Comparison of ENCODE assay signal across 1 cellular context in the genomic region with DNA sequence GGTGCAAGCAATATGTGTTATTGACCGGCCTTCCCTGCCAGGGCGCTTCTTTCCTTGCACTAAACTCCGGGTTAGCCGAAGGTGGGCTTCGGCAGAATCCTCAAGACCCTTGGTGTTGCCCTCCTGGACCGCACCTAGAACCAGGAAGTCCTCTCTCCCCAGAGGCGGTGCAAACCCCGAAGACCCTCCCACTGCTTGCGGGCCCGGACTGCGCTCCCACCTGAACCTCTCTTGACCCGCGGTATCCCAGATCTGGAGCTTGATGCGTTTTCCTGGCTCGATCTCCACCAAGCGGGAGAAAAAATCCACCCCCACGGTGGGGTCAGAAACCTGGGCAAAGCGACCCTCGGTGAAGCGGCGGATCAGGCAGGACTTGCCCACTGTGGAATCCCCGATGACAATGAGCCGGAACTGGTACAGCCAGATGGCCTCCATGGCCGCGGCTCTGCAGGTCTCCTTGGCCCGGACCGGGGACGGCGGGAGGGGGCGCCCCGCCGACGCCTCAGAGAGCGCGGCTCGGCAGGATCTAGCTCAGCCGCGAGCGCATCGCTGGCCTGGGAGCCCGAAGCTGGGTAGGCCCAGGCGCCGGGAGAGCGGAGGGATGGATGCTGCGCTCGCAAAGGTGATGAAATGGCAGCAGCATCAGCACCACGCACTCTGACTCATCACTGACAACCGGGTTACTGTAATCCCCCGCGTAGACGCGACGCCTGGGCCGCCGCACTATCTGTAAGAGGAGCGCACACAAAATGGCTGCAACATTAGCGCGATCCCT.
A peak's percentile ranks its signal among the peaks of the same experiment; 100 is the strongest.
TF ChIP-seq lines count a peak whose summit lies in the region.

A gene with protein sequence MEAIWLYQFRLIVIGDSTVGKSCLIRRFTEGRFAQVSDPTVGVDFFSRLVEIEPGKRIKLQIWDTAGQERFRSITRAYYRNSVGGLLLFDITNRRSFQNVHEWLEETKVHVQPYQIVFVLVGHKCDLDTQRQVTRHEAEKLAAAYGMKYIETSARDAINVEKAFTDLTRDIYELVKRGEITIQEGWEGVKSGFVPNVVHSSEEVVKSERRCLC (minus strand): TSS at position 638 of the 775 bp plus-strand sequence. CDS start 203 bp downstream, at position 435.

TF ChIP-seq in HepG2, 621 proteins besides CTCF, POLR2A, EP300 and RAD21 (continued from another document):
- TF ChIP-seq, protein P1, sequence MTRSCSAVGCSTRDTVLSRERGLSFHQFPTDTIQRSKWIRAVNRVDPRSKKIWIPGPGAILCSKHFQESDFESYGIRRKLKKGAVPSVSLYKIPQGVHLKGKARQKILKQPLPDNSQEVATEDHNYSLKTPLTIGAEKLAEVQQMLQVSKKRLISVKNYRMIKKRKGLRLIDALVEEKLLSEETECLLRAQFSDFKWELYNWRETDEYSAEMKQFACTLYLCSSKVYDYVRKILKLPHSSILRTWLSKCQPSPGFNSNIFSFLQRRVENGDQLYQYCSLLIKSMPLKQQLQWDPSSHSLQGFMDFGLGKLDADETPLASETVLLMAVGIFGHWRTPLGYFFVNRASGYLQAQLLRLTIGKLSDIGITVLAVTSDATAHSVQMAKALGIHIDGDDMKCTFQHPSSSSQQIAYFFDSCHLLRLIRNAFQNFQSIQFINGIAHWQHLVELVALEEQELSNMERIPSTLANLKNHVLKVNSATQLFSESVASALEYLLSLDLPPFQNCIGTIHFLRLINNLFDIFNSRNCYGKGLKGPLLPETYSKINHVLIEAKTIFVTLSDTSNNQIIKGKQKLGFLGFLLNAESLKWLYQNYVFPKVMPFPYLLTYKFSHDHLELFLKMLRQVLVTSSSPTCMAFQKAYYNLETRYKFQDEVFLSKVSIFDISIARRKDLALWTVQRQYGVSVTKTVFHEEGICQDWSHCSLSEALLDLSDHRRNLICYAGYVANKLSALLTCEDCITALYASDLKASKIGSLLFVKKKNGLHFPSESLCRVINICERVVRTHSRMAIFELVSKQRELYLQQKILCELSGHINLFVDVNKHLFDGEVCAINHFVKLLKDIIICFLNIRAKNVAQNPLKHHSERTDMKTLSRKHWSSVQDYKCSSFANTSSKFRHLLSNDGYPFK (CRISPR knock-in tag; IDR thresholded peaks at IDR 0.05; ENCODE audit: borderline replicate concordance) = no peak
- TF ChIP-seq MTF2 (CRISPR knock-in tag; IDR thresholded peaks at IDR 0.05; ENCODE audit: borderline replicate concordance) (no peak), KDM1A (CRISPR knock-in tag; IDR thresholded peaks at IDR 0.05) (0 out of 2 replicates have a peak, but pooled peaks have one; percentile 75), TCF12 (IDR thresholded peaks at IDR 0.05) (no peak), TCF12 (CRISPR knock-in tag; IDR thresholded peaks at IDR 0.05) (no peak), FOXO1 (CRISPR knock-in tag; IDR thresholded peaks at IDR 0.05) (no peak), GLI4 (CRISPR knock-in tag; IDR thresholded peaks at IDR 0.05; ENCODE audit: borderline replicate concordance) (no peak), ZNF292 (CRISPR knock-in tag; IDR thresholded peaks at IDR 0.05; ENCODE audit: borderline replicate concordance, low read depth) (no peak), HOXA9 (CRISPR knock-in tag; IDR thresholded peaks at IDR 0.05; ENCODE audit: borderline replicate concordance) (no peak), EEA1 (CRISPR knock-in tag; IDR thresholded peaks at IDR 0.05; ENCODE audit: borderline replicate concordance) (no peak), GTF2F1 (IDR thresholded peaks at IDR 0.05; ENCODE audit: low read length) (no peak), ZNF501 (CRISPR knock-in tag; IDR thresholded peaks at IDR 0.05) (0 out of 2 replicates have a peak, but pooled peaks have one; percentile 18), ZNF839 (CRISPR knock-in tag; IDR thresholded peaks at IDR 0.05; ENCODE audit: borderline replicate concordance) (no peak), GZF1 (CRISPR knock-in tag; IDR thresholded peaks at IDR 0.05) (peak; percentile 100), ZFX (CRISPR knock-in tag; IDR thresholded peaks at IDR 0.05; ENCODE audit: low read depth) (peak; percentile 42; the same call in 1 of the 2 replicates), JARID2 (CRISPR knock-in tag; IDR thresholded peaks at IDR 0.05; ENCODE audit: insufficient replicate concordance) (no peak), ZNF674 (CRISPR knock-in tag; IDR thresholded peaks at IDR 0.05; ENCODE audit: low read depth) (no peak), ZNF782 (CRISPR knock-in tag; IDR thresholded peaks at IDR 0.05; ENCODE audit: borderline replicate concordance) (no peak), SRF (IDR thresholded peaks at IDR 0.05; ENCODE audit: low read depth, low read length) (peak; percentile 59; the same call in 1 of the 2 replicates), ATF4 (CRISPR knock-in tag; IDR thresholded peaks at IDR 0.05) (peak in 1 of 2 experiments; percentile 58; a peak in 1 of 4 replicates), KMT2B (CRISPR knock-in tag; IDR thresholded peaks at IDR 0.05) (no peak), STAG1 (CRISPR knock-in tag; IDR thresholded peaks at IDR 0.05) (peak; percentile 34; the same call in 1 of the 2 replicates), FOSL2 (CRISPR knock-in tag; IDR thresholded peaks at IDR 0.05) (peak; percentile 92), ZFY (CRISPR knock-in tag; IDR thresholded peaks at IDR 0.05) (peak; percentile 38; the same call in 1 of the 2 replicates), ZNF841 (CRISPR knock-in tag; IDR thresholded peaks at IDR 0.05; ENCODE audit: borderline replicate concordance) (no peak), SMARCE1 (IDR thresholded peaks at IDR 0.05; ENCODE audit: borderline replicate concordance) (no peak), ZSCAN29 (CRISPR knock-in tag; conservative IDR thresholded peaks at IDR 0.05) (peak; percentile 99), ISL2 (CRISPR knock-in tag; IDR thresholded peaks at IDR 0.05) (no peak), MXD4 (CRISPR knock-in tag; IDR thresholded peaks at IDR 0.05) (no peak), YY1 (IDR thresholded peaks at IDR 0.05; ENCODE audit: insufficient read depth, insufficient replicate concordance, low read depth, low read length) (peak; percentile 58), KAT2B (IDR thresholded peaks at IDR 0.05; ENCODE audit: borderline replicate concordance, low read depth, low read length) (no peak)
- TF ChIP-seq, protein P2, sequence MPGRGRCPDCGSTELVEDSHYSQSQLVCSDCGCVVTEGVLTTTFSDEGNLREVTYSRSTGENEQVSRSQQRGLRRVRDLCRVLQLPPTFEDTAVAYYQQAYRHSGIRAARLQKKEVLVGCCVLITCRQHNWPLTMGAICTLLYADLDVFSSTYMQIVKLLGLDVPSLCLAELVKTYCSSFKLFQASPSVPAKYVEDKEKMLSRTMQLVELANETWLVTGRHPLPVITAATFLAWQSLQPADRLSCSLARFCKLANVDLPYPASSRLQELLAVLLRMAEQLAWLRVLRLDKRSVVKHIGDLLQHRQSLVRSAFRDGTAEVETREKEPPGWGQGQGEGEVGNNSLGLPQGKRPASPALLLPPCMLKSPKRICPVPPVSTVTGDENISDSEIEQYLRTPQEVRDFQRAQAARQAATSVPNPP (CRISPR knock-in tag; IDR thresholded peaks at IDR 0.05) = no peak
- TF ChIP-seq, protein P3, sequence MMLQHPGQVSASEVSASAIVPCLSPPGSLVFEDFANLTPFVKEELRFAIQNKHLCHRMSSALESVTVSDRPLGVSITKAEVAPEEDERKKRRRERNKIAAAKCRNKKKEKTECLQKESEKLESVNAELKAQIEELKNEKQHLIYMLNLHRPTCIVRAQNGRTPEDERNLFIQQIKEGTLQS (CRISPR knock-in tag; IDR thresholded peaks at IDR 0.05) = peak; percentile 79
- TF ChIP-seq, protein P4, sequence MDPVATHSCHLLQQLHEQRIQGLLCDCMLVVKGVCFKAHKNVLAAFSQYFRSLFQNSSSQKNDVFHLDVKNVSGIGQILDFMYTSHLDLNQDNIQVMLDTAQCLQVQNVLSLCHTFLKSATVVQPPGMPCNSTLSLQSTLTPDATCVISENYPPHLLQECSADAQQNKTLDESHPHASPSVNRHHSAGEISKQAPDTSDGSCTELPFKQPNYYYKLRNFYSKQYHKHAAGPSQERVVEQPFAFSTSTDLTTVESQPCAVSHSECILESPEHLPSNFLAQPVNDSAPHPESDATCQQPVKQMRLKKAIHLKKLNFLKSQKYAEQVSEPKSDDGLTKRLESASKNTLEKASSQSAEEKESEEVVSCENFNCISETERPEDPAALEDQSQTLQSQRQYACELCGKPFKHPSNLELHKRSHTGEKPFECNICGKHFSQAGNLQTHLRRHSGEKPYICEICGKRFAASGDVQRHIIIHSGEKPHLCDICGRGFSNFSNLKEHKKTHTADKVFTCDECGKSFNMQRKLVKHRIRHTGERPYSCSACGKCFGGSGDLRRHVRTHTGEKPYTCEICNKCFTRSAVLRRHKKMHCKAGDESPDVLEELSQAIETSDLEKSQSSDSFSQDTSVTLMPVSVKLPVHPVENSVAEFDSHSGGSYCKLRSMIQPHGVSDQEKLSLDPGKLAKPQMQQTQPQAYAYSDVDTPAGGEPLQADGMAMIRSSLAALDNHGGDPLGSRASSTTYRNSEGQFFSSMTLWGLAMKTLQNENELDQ (CRISPR knock-in tag; IDR thresholded peaks at IDR 0.05; ENCODE audit: borderline replicate concordance) = no peak
- TF ChIP-seq, protein P5, sequence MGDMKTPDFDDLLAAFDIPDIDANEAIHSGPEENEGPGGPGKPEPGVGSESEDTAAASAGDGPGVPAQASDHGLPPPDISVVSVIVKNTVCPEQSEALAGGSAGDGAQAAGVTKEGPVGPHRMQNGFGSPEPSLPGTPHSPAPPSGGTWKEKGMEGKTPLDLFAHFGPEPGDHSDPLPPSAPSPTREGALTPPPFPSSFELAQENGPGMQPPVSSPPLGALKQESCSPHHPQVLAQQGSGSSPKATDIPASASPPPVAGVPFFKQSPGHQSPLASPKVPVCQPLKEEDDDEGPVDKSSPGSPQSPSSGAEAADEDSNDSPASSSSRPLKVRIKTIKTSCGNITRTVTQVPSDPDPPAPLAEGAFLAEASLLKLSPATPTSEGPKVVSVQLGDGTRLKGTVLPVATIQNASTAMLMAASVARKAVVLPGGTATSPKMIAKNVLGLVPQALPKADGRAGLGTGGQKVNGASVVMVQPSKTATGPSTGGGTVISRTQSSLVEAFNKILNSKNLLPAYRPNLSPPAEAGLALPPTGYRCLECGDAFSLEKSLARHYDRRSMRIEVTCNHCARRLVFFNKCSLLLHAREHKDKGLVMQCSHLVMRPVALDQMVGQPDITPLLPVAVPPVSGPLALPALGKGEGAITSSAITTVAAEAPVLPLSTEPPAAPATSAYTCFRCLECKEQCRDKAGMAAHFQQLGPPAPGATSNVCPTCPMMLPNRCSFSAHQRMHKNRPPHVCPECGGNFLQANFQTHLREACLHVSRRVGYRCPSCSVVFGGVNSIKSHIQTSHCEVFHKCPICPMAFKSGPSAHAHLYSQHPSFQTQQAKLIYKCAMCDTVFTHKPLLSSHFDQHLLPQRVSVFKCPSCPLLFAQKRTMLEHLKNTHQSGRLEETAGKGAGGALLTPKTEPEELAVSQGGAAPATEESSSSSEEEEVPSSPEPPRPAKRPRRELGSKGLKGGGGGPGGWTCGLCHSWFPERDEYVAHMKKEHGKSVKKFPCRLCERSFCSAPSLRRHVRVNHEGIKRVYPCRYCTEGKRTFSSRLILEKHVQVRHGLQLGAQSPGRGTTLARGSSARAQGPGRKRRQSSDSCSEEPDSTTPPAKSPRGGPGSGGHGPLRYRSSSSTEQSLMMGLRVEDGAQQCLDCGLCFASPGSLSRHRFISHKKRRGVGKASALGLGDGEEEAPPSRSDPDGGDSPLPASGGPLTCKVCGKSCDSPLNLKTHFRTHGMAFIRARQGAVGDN (CRISPR knock-in tag; IDR thresholded peaks at IDR 0.05) = peak; percentile 46
- TF ChIP-seq, protein P6, sequence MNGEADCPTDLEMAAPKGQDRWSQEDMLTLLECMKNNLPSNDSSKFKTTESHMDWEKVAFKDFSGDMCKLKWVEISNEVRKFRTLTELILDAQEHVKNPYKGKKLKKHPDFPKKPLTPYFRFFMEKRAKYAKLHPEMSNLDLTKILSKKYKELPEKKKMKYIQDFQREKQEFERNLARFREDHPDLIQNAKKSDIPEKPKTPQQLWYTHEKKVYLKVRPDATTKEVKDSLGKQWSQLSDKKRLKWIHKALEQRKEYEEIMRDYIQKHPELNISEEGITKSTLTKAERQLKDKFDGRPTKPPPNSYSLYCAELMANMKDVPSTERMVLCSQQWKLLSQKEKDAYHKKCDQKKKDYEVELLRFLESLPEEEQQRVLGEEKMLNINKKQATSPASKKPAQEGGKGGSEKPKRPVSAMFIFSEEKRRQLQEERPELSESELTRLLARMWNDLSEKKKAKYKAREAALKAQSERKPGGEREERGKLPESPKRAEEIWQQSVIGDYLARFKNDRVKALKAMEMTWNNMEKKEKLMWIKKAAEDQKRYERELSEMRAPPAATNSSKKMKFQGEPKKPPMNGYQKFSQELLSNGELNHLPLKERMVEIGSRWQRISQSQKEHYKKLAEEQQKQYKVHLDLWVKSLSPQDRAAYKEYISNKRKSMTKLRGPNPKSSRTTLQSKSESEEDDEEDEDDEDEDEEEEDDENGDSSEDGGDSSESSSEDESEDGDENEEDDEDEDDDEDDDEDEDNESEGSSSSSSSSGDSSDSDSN (CRISPR knock-in tag; IDR thresholded peaks at IDR 0.05) = peak; percentile 50; the same call in 1 of the 2 replicates
